ENCODE assay signal across 23 cellular contexts in genomic region chr2:179800776-179801175, GRCh38.
"Had no signal": no experiment of that assay in that cellular context is flagged by ENCODE, and none has a peak within 500 bp of the region (broad histone marks: within the 10 kb centered on the region; RNA-seq: fewer than 3 reads in every experiment).

No MANE protein-coding gene starts in this region.

- H3K27ac ChIP-seq: coronary artery, dorsolateral prefrontal cortex, esophagus muscularis mucosa, foreskin keratinocyte, gastroesophageal sphincter, heart left ventricle, hepatocyte, left lung, lower lobe of right lung had no signal

- H3K27ac Mint-ChIP-seq: immature natural killer cell, mesothelial cell of epicardium, naive B cell had no signal

- DNase-seq: dermis blood vessel endothelial cell; dorsolateral prefrontal cortex; effector CD4-positive, alpha-beta T cell; effector memory CD4-positive, alpha-beta T cell; foreskin keratinocyte; heart left ventricle; hypothalamus; immature natural killer cell; islet precursor cell; kidney; kidney glomerular epithelial cell; left colon; left lung; left ventricle myocardium superior; lower lobe of right lung; mesenchymal stem cell; mucosa of descending colon; naive B cell had no signal

- H3K4me3 Mint-ChIP-seq: immature natural killer cell, mesothelial cell of epicardium, naive B cell had no signal

- H3K79me2 ChIP-seq: hepatocyte had no signal

- H3K9me3 ChIP-seq: esophagus muscularis mucosa, gastroesophageal sphincter, heart left ventricle, left lung, lower lobe of right lung, mucosa of descending colon had no signal

- H3K4me2 ChIP-seq: hepatocyte had no signal

- H3K36me3 Mint-ChIP-seq: immature natural killer cell, mesothelial cell of epicardium, naive B cell had no signal

- H3K4me1 Mint-ChIP-seq: immature natural killer cell, naive B cell had no signal

- H3K27me3 ChIP-seq: dorsolateral prefrontal cortex, esophagus muscularis mucosa, foreskin keratinocyte, gastroesophageal sphincter, hepatocyte, left lung had no signal

- H3K36me3 ChIP-seq: esophagus muscularis mucosa, gastroesophageal sphincter, heart left ventricle, left lung, lower lobe of right lung had no signal

- H3K4me3 ChIP-seq: coronary artery, dorsolateral prefrontal cortex, esophagus muscularis mucosa, gastroesophageal sphincter, heart left ventricle, hepatocyte, left lung, lower lobe of right lung, mucosa of descending colon had no signal

- H3K4me1 ChIP-seq: esophagus muscularis mucosa, foreskin keratinocyte, heart left ventricle, left lung, lower lobe of right lung had no signal

- H2AFZ ChIP-seq: hepatocyte had no signal

- ATAC-seq: foreskin keratinocyte, gastroesophageal sphincter, heart left ventricle, left colon, left lung, left ventricle myocardium superior, lower lobe of right lung, mucosa of descending colon had no signal

- H3K9me3 Mint-ChIP-seq: mesothelial cell of epicardium had no signal
